8 cellular contexts compared by ENCODE assay signal in the genomic region with DNA sequence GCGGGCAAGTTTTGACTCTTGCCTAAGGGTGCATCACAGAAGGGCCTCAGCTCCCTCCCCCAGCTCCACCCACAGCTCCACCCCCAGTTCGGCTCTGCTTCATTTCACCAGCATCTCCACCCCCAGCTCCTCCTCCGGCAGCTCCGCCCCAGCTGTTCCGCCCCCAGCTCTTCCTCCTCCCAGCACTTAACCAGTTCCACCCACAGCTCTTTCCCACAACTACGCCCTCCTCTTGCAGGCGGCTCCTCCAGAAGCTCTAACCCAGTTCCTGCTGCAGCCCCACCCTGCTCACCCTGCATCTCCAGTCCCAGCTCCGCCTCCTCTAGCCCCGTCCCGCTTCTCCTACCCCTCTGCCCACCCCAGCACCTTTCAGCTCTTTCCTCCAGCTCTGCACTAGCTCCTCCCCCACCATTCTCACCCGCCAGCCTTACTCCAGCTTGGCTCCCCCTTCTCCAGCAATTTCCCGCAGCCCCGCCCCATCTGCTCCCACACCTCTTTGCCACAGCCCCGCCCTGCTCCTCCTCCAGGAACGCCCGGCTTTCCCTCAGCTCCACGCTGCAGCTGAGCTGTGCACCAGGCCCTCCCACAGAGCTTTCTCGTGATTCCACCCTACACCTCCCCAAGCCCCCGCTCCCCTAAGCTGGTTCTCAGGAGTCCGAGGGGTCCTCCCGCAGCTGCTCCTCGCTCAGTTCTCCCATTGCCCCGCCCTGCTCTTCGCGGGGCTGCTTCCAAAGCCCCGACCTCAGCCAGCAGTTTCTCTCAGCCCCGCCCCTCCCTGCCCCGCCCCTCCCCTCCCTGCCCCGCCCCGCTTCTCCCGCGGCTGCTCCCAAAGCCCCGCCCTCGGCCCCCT. TPM values are rescaled to one million over a fixed set of nuclear protein-coding genes. Genes with fewer than 3 reads are reported as not detected.
DNase-seq lines count a peak whose midpoint lies in the region; ATAC-seq and TF ChIP-seq lines count a peak whose summit lies in the region.

No MANE protein-coding gene starts in this region.

- peak overlapping the region; percentile 59 for H3K4me2 ChIP-seq in parathyroid adenoma (ENCODE audit: low read length)

- TF ChIP-seq POLR2A in thyroid gland (IDR thresholded peaks at IDR 0.05), result no peak

- peak overlapping the region; percentile 50 for H2AFZ ChIP-seq in parathyroid adenoma

- H3K9me3 Mint-ChIP-seq in activated naive CD4-positive, alpha-beta T cell treated with anti-CD3 and anti-CD28 coated beads, Interleukin-2, amount 50 U/mL, for 72 hours, result no peaks in the 10 kb centered on the region

- H3K36me3 ChIP-seq in parathyroid adenoma (ENCODE audit: control insufficient read depth, insufficient read depth, low read length), result no peaks in the 10 kb centered on the region
- no peaks in the 10 kb centered on the region for H3K36me3 ChIP-seq in thyroid gland

- peak; percentile 31 for ATAC-seq in HG02588 (IDR thresholded peaks at IDR 0.05; ENCODE audit: unreplicated experiment)
- peak; percentile 74 for ATAC-seq in SK-N-SH treated with all-trans-retinoic acid at 6 μM for 48 hours
- peak; percentile 51 to 64 for ATAC-seq in activated naive CD4-positive, alpha-beta T cell treated with anti-CD3 and anti-CD28 coated beads, Interleukin-2, amount 50 U/mL, for 72 hours
- ATAC-seq in Right ventricle myocardium inferior, result peak; percentile 76

- TF ChIP-seq CTCF in parathyroid adenoma (IDR thresholded peaks at IDR 0.05) (no peak), thyroid gland (IDR thresholded peaks at IDR 0.05) (no peak)

- H3K27ac ChIP-seq in parathyroid adenoma, result peak overlapping the region; percentile 80
- peak overlapping the region; percentile 51 to 64 (median 60) for H3K27ac ChIP-seq in thyroid gland

- H3K4me1 ChIP-seq in parathyroid adenoma (peaks cover 5% of the 10 kb centered on the region), thyroid gland (peaks cover 0 to 4% of the 10 kb centered on the region in 2 donors)

- 1 to 3% methylated on average over 16 to 23 of the region's 34 CpGs for WGBS in thyroid gland, 2 donors

- H3K9ac ChIP-seq in parathyroid adenoma, result no peak overlapping the region

- intact Hi-C loops in Right ventricle myocardium inferior (cut with DNase I), result loop anchor here (2.0 kb wide), 1 partner anchor 35 kb away; the partner anchor contains the start of gene IDS
- intact Hi-C loops in thyroid gland (cut with DNase I), result no loop called here

- H3K79me2 ChIP-seq in parathyroid adenoma, result no peaks in the 10 kb centered on the region

- DNase-seq in GM04503 (ENCODE audit: low read depth) (peak; percentile 91), NCI-H1092 (lab: John Stamatoyannopoulos, UW) (peak; percentile 78), Right ventricle myocardium inferior (ENCODE audit: missing footprints) (peak; percentile 93), thyroid gland (peak; percentile 86 to 90)
- DNase-seq in activated naive CD4-positive, alpha-beta T cell treated with anti-CD3 and anti-CD28 coated beads, Interleukin-2, amount 50 U/mL, for 72 hours (ENCODE audit: low spot score in 2 of 2), result peak; percentile 72 to 82

- H3K36me3 Mint-ChIP-seq in activated naive CD4-positive, alpha-beta T cell treated with anti-CD3 and anti-CD28 coated beads, Interleukin-2, amount 50 U/mL, for 72 hours, result no peaks in the 10 kb centered on the region

- H3K27ac Mint-ChIP-seq in activated naive CD4-positive, alpha-beta T cell treated with anti-CD3 and anti-CD28 coated beads, Interleukin-2, amount 50 U/mL, for 72 hours, result peak overlapping the region; percentile 97 to 99

- H3K4me3 ChIP-seq in parathyroid adenoma (ENCODE audit: low read depth, low read length) (peak overlapping the region; percentile 54), thyroid gland (replicated peaks in 1 of 3) (peak overlapping the region in 1 of 3 donors; percentile 15)

- H3K27me3 ChIP-seq in parathyroid adenoma (ENCODE audit: control insufficient read depth, insufficient read depth, low read length) (no peaks in the 10 kb centered on the region), thyroid gland (no peaks in the 10 kb centered on the region)

- H3K9me3 ChIP-seq in parathyroid adenoma (ENCODE audit: control insufficient read depth, low read length), result no peaks in the 10 kb centered on the region
- H3K9me3 ChIP-seq in thyroid gland, result no peaks in the 10 kb centered on the region

TF ChIP-seq in SK-N-SH treated with all-trans-retinoic acid at 6 μM for 48 hours, 23 proteins besides CTCF, POLR2A, EP300 and RAD21 (continues in another document):
- TF ChIP-seq TCF4 (CRISPR knock-in tag; IDR thresholded peaks at IDR 0.05; ENCODE audit: borderline replicate concordance) (no peak), SNAI2 (CRISPR knock-in tag; IDR thresholded peaks at IDR 0.05) (no peak), ARNTL (CRISPR knock-in tag; IDR thresholded peaks at IDR 0.05; ENCODE audit: borderline replicate concordance, low read depth) (no peak), BACH2 (CRISPR knock-in tag; IDR thresholded peaks at IDR 0.05; ENCODE audit: borderline replicate concordance) (no peak), CREB5 (CRISPR knock-in tag; IDR thresholded peaks at IDR 0.05; ENCODE audit: low read depth) (no peak), ZNF70 (CRISPR knock-in tag; IDR thresholded peaks at IDR 0.05) (no peak), ESRRG (CRISPR knock-in tag; IDR thresholded peaks at IDR 0.05) (no peak), ISL1 (CRISPR knock-in tag; IDR thresholded peaks at IDR 0.05) (no peak), ZFP30 (CRISPR knock-in tag; IDR thresholded peaks at IDR 0.05) (no peak), POU6F1 (CRISPR knock-in tag; IDR thresholded peaks at IDR 0.05; ENCODE audit: borderline replicate concordance, low read depth) (no peak), ZFP3 (CRISPR knock-in tag; IDR thresholded peaks at IDR 0.05) (no peak)
- TF ChIP-seq, protein P1, sequence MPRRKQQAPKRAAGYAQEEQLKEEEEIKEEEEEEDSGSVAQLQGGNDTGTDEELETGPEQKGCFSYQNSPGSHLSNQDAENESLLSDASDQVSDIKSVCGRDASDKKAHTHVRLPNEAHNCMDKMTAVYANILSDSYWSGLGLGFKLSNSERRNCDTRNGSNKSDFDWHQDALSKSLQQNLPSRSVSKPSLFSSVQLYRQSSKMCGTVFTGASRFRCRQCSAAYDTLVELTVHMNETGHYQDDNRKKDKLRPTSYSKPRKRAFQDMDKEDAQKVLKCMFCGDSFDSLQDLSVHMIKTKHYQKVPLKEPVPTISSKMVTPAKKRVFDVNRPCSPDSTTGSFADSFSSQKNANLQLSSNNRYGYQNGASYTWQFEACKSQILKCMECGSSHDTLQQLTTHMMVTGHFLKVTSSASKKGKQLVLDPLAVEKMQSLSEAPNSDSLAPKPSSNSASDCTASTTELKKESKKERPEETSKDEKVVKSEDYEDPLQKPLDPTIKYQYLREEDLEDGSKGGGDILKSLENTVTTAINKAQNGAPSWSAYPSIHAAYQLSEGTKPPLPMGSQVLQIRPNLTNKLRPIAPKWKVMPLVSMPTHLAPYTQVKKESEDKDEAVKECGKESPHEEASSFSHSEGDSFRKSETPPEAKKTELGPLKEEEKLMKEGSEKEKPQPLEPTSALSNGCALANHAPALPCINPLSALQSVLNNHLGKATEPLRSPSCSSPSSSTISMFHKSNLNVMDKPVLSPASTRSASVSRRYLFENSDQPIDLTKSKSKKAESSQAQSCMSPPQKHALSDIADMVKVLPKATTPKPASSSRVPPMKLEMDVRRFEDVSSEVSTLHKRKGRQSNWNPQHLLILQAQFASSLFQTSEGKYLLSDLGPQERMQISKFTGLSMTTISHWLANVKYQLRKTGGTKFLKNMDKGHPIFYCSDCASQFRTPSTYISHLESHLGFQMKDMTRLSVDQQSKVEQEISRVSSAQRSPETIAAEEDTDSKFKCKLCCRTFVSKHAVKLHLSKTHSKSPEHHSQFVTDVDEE (CRISPR knock-in tag; IDR thresholded peaks at IDR 0.05), result no peak

RNA-seq across cellular contexts. Expression of gene EOLA1, which starts 1.3 kb away (rescaled TPM):
- 10 to 100 TPM; 13.6 to 50.9 TPM for total RNA-seq in activated naive CD4-positive, alpha-beta T cell treated with anti-CD3 and anti-CD28 coated beads, Interleukin-2, amount 50 U/mL, for 72 hours
- total RNA-seq in Right ventricle myocardium inferior (32.5 TPM), thyroid gland (10 to 100 TPM; 12.9 to 20.1 (median 17.5) TPM)

RNA-seq across cellular contexts. Expression of gene HSFX3, which starts 10.2 kb away (rescaled TPM):
- not detected for total RNA-seq in activated naive CD4-positive, alpha-beta T cell treated with anti-CD3 and anti-CD28 coated beads, Interleukin-2, amount 50 U/mL, for 72 hours
- total RNA-seq in Right ventricle myocardium inferior, result not detected
- total RNA-seq in thyroid gland, result not detected

RNA-seq across cellular contexts. Expression of gene IDS, which starts 34.4 kb away (rescaled TPM):
- 10 to 100 TPM; 35.4 to 77.8 TPM for total RNA-seq in activated naive CD4-positive, alpha-beta T cell treated with anti-CD3 and anti-CD28 coated beads, Interleukin-2, amount 50 U/mL, for 72 hours
- 77.6 TPM for total RNA-seq in Right ventricle myocardium inferior
- 10 to 100 TPM; 76.8 to 88.6 (median 83.9) TPM for total RNA-seq in thyroid gland

RNA-seq across cellular contexts. Expression of gene MAGEA9B, which starts 47.8 kb away (rescaled TPM):
- not detected for total RNA-seq in activated naive CD4-positive, alpha-beta T cell treated with anti-CD3 and anti-CD28 coated beads, Interleukin-2, amount 50 U/mL, for 72 hours
- total RNA-seq in Right ventricle myocardium inferior (not detected), thyroid gland (not detected)

RNA-seq across cellular contexts. Expression of gene HSFX2, which starts 55.6 kb away (rescaled TPM):
- not detected for total RNA-seq in activated naive CD4-positive, alpha-beta T cell treated with anti-CD3 and anti-CD28 coated beads, Interleukin-2, amount 50 U/mL, for 72 hours
- total RNA-seq in Right ventricle myocardium inferior, result not detected
- total RNA-seq in thyroid gland, result under 1 TPM in 1 of 4 donors, not detected in 3; 0.81 TPM
